In genomic region chr2:241842620-241843211, GRCh38 we compare ENCODE assay signal across 8 cellular contexts. TPM values are rescaled to one million over a fixed set of nuclear protein-coding genes. Genes with fewer than 3 reads are reported as not detected.
DNase-seq lines count a peak whose midpoint lies in the region; ATAC-seq and TF ChIP-seq lines count a peak whose summit lies in the region.

No MANE protein-coding gene starts in this region.

- no peaks in the 10 kb centered on the region for H3K9me3 ChIP-seq in testis

- H3K27me3 ChIP-seq in testis: no peaks in the 10 kb centered on the region

- H3K4me3 ChIP-seq in GM08714 (ENCODE audit: low read length): peak overlapping the region; percentile 26; the same call in 1 of the 2 replicates
- no peak overlapping the region for H3K4me3 ChIP-seq in lower leg skin (ENCODE audit: low read depth, poor library complexity, severe bottlenecking)
- H3K4me3 ChIP-seq in testis: peak overlapping the region in 1 of 2 donors; percentile 15
- no peak overlapping the region for H3K4me3 ChIP-seq in foreskin fibroblast (ENCODE audit: low read depth in 1 of 2, low read length in 2 of 2)

- intact Hi-C loops in activated T-helper 2 cell treated with anti-CD3 and anti-CD28 coated beads, Interferon-gamma antibody, Interleukin-2, Interleukin-4, amounts not matched to agents 10 μg/mL and 5 μg/mL and 100 μg/mL, durations not matched to agents 14 hours and 24 hours and 36 hours (cut with micrococcal nuclease): loop anchor here (5.0 kb wide), 1 partner anchor 40 kb away; no protein-coding TSS in a partner anchor
- intact Hi-C loops in lower leg skin (cut with DNase I; ENCODE audit: low total_unique reads) (no loop called here), testis (cut with DNase I; ENCODE audit: low total_unique reads) (no loop called here)

- peaks cover 12% of the 10 kb centered on the region for H3K4me1 ChIP-seq in testis

- peak overlapping the region; percentile 83 for H3K27ac Mint-ChIP-seq in activated T-helper 2 cell treated with anti-CD3 and anti-CD28 coated beads, Interferon-gamma antibody, Interleukin-2, Interleukin-4, amounts not matched to agents 10 μg/mL and 5 μg/mL and 100 μg/mL, durations not matched to agents 14 hours and 24 hours and 36 hours

- H3K27me3 Mint-ChIP-seq in activated T-helper 2 cell treated with anti-CD3 and anti-CD28 coated beads, Interferon-gamma antibody, Interleukin-2, Interleukin-4, amounts not matched to agents 10 μg/mL and 5 μg/mL and 100 μg/mL, durations not matched to agents 14 hours and 24 hours and 36 hours (ENCODE audit: low read depth): peaks cover 9% of the 10 kb centered on the region

- TF ChIP-seq CTCF in lower leg skin (IDR thresholded peaks at IDR 0.05) (no peak), testis (IDR thresholded peaks at IDR 0.05) (no peak), foreskin fibroblast (IDR thresholded peaks at IDR 0.05; ENCODE audit: low read depth, low read length) (no peak)

- peaks cover 14% of the 10 kb centered on the region for H3K36me3 Mint-ChIP-seq in activated T-helper 2 cell treated with anti-CD3 and anti-CD28 coated beads, Interferon-gamma antibody, Interleukin-2, Interleukin-4, amounts not matched to agents 10 μg/mL and 5 μg/mL and 100 μg/mL, durations not matched to agents 14 hours and 24 hours and 36 hours (ENCODE audit: low read depth)

- no peak for TF ChIP-seq POLR2A in lower leg skin (IDR thresholded peaks at IDR 0.05)
- TF ChIP-seq POLR2A in testis (IDR thresholded peaks at IDR 0.05): no peak

- H3K27ac ChIP-seq in testis: peak overlapping the region in 1 of 2 donors; percentile 41

- peak overlapping the region; percentile 71 for H3K4me3 Mint-ChIP-seq in activated T-helper 2 cell treated with anti-CD3 and anti-CD28 coated beads, Interferon-gamma antibody, Interleukin-2, Interleukin-4, amounts not matched to agents 10 μg/mL and 5 μg/mL and 100 μg/mL, durations not matched to agents 14 hours and 24 hours and 36 hours (ENCODE audit: low read depth)

- H3K4me1 Mint-ChIP-seq in activated T-helper 2 cell treated with anti-CD3 and anti-CD28 coated beads, Interferon-gamma antibody, Interleukin-2, Interleukin-4, amounts not matched to agents 10 μg/mL and 5 μg/mL and 100 μg/mL, durations not matched to agents 14 hours and 24 hours and 36 hours (ENCODE audit: low read depth): peaks cover 35% of the 10 kb centered on the region

- H3K9me3 Mint-ChIP-seq in activated T-helper 2 cell treated with anti-CD3 and anti-CD28 coated beads, Interferon-gamma antibody, Interleukin-2, Interleukin-4, amounts not matched to agents 10 μg/mL and 5 μg/mL and 100 μg/mL, durations not matched to agents 14 hours and 24 hours and 36 hours: no peaks in the 10 kb centered on the region

- peak; percentile 52 for ATAC-seq in HG03354 (IDR thresholded peaks at IDR 0.05; ENCODE audit: poor library complexity, severe bottlenecking, unreplicated experiment)

- H3K36me3 ChIP-seq in testis (ENCODE audit: low read depth, missing control alignments): no peaks in the 10 kb centered on the region

- 61 to 70% methylated on average over 29 of the region's 29 CpGs for WGBS in lower leg skin, 2 donors
- 63 to 67% methylated on average over 29 of the region's 29 CpGs for WGBS in testis, 2 donors

- DNase-seq in activated T-helper 2 cell treated with anti-CD3 and anti-CD28 coated beads, Interferon-gamma antibody, Interleukin-2, Interleukin-4, amounts not matched to agents 10 μg/mL and 5 μg/mL and 100 μg/mL, durations not matched to agents 14 hours and 24 hours and 36 hours (ENCODE audit: low spot score): peak; percentile 52
- DNase-seq in lower leg skin (ENCODE audit: low spot score in 2 of 2) (peak; percentile 59 to 95), testis (peak; percentile 44), kidney tubule cell (ENCODE audit: low spot score) (no peak), foreskin fibroblast (no peak), COLO668 (lab: John Stamatoyannopoulos, UW; ENCODE audit: unreplicated experiment) (no peak)

RNA-seq across cellular contexts. Expression of gene PDCD1, which starts 16.0 kb away (rescaled TPM):
- total RNA-seq in activated T-helper 2 cell treated with anti-CD3 and anti-CD28 coated beads, Interferon-gamma antibody, Interleukin-2, Interleukin-4, amounts not matched to agents 10 μg/mL and 5 μg/mL and 100 μg/mL, durations not matched to agents 14 hours and 24 hours and 36 hours: 42.0 and 44.7 TPM in 2 replicates
- 1 to 10 TPM in 1 of 4 donors, under 1 TPM in 2, not detected in 1; 0.42 to 1.3 (median 0.86) TPM for total RNA-seq in lower leg skin
- under 1 TPM; 0.37 to 0.39 TPM for total RNA-seq in testis
- polyA plus RNA-seq in testis (ENCODE audit: insufficient read depth, low read depth, low replicate concordance): 0.47 TPM

RNA-seq across cellular contexts. Expression of gene RTP5, which starts 26.8 kb away (rescaled TPM):
- 0.09 and 0.30 TPM in 2 replicates for total RNA-seq in activated T-helper 2 cell treated with anti-CD3 and anti-CD28 coated beads, Interferon-gamma antibody, Interleukin-2, Interleukin-4, amounts not matched to agents 10 μg/mL and 5 μg/mL and 100 μg/mL, durations not matched to agents 14 hours and 24 hours and 36 hours
- total RNA-seq in lower leg skin: under 1 TPM in 2 of 4 donors, not detected in 2; 0.10 to 0.23 TPM
- total RNA-seq in testis: under 1 TPM; 0.47 to 0.93 TPM
- 0.13 TPM for polyA plus RNA-seq in testis (ENCODE audit: insufficient read depth, low read depth, low replicate concordance)

RNA-seq across cellular contexts. Expression of gene NEU4, which starts 33.7 kb away (rescaled TPM):
- total RNA-seq in activated T-helper 2 cell treated with anti-CD3 and anti-CD28 coated beads, Interferon-gamma antibody, Interleukin-2, Interleukin-4, amounts not matched to agents 10 μg/mL and 5 μg/mL and 100 μg/mL, durations not matched to agents 14 hours and 24 hours and 36 hours: 3.2 and 3.9 TPM in 2 replicates
- total RNA-seq in lower leg skin (under 1 TPM in 1 of 4 donors, not detected in 3; 0.15 TPM), testis (1 to 10 TPM; 1.6 to 2.0 TPM)
- 0.88 TPM for polyA plus RNA-seq in testis (ENCODE audit: insufficient read depth, low read depth, low replicate concordance)

Comparison
In these comparisons a context has a peak if more than half of its experiments do, and no peak if none do; other contexts are left out.
1. DNase-seq: peak in activated T-helper 2 cell treated with anti-CD3 and anti-CD28 coated beads, Interferon-gamma antibody, Interleukin-2, Interleukin-4, amounts not matched to agents 10 μg/mL and 5 μg/mL and 100 μg/mL, durations not matched to agents 14 hours and 24 hours and 36 hours (single experiment), lower leg skin (2 of 2) and testis (single experiment); none in kidney tubule cell (single experiment), foreskin fibroblast (0 of 2) and COLO668 (single experiment).
2. RNA of gene PDCD1, which starts 16.0 kb away (total RNA-seq): 42.0 to 44.7 TPM in activated T-helper 2 cell treated with anti-CD3 and anti-CD28 coated beads, Interferon-gamma antibody, Interleukin-2, Interleukin-4, amounts not matched to agents 10 μg/mL and 5 μg/mL and 100 μg/mL, durations not matched to agents 14 hours and 24 hours and 36 hours; 0.42 to 1.3 TPM in lower leg skin and 0.37 to 0.39 TPM in testis; every median in the first group is over 10 times any median in the second.